Comparison of ENCODE assay signal across 9 cellular contexts in genomic region chr16:5056347-5056746, GRCh38. TPM values are rescaled to one million over a fixed set of nuclear protein-coding genes. Genes with fewer than 3 reads are reported as not detected.
DNase-seq lines count a peak whose midpoint lies in the region; ATAC-seq, FAIRE-seq and TF ChIP-seq lines count a peak whose summit lies in the region.
"Had no signal": no experiment of that assay in that cellular context is flagged by ENCODE, and none has a peak within 500 bp of the region (broad histone marks: within the 10 kb centered on the region; RNA-seq: fewer than 3 reads in every experiment).

No MANE protein-coding gene starts in this region.

- CTCF ChIA-PET in HepG2 (lab: Yijun Ruan, JAX; ENCODE audit: low intra/inter-chr PET ratio, low total read pairs): interaction anchor here (1.2 to 1.9 kb wide), 4 partner anchors 28 to 434 kb away, joined by 3 to 5 read pairs (median 4); no protein-coding TSS in a partner anchor

- 7% methylated on average over 11 of the region's 11 CpGs for WGBS in HepG2 (ENCODE audit: low lambda C conversion rate)

- no TSS peak for BruUV-seq in HepG2 (replicated peaks; lab: Mats Ljungman, UMichigan)

- no peaks in the 10 kb centered on the region for H3K9me3 Mint-ChIP-seq in activated T-helper 17 cell treated with anti-CD3 and anti-CD28 coated beads, Interleukin-2, amount 50 U/mL, for 72 hours
- H3K9me3 Mint-ChIP-seq: activated naive CD4-positive, alpha-beta T cell treated with anti-CD3 and anti-CD28 coated beads, Interleukin-2, amount 50 U/mL, for 24 hours had no signal

- no peak overlapping the region for H3K4me3 ChIP-seq in HepG2 (replicated peaks in 1 of 3; ENCODE audit: insufficient read depth in 1 of 3, low read depth in 2 of 3, low read length in 3 of 3)

- peak; percentile 46 to 66 for ATAC-seq in activated CD4-positive, CD25-positive, alpha-beta regulatory T cell treated with anti-CD3 and anti-CD28 coated beads, Interleukin-2, amount 50 U/mL, for 24 hours
- ATAC-seq in activated T-helper 17 cell treated with anti-CD3 and anti-CD28 coated beads, Interleukin-2, amount 50 U/mL, for 72 hours (replicated peaks): peak; percentile 65
- ATAC-seq in HepG2 (peak; percentile 89), GM21723 (IDR thresholded peaks at IDR 0.05; ENCODE audit: unreplicated experiment) (no peak), GM19397 (IDR thresholded peaks at IDR 0.05; ENCODE audit: unreplicated experiment) (no peak)

- in situ Hi-C loops in HepG2 (cut with HindIII; ENCODE audit: extremely low pct_ligation_motif_present, low pct_unique_long_range_greater_than_20kb): no loop called here

- TF ChIP-seq POLR2A in HepG2 (IDR thresholded peaks at IDR 0.05; ENCODE audit: insufficient read depth in 1 of 2, low read depth in 2 of 2, low read length in 2 of 2): no peak

- no peaks in the 10 kb centered on the region for H3K9me3 ChIP-seq in HepG2 (ENCODE audit: low read length)

- DNase-seq in activated CD4-positive, CD25-positive, alpha-beta regulatory T cell (lab: John Stamatoyannopoulos, UW): no peak
- DNase-seq in NCI-H146 treated with DMSO at 0.1 percent for 48 hours (lab: John Stamatoyannopoulos, UW; ENCODE audit: unreplicated experiment): peak; percentile 10
- DNase-seq in HepG2 (ENCODE audit: low spot score): peak; percentile 65
- no peak for DNase-seq in inferior parietal cortex (ENCODE audit: extremely low spot score)

- no peaks in the 10 kb centered on the region for H4K20me1 ChIP-seq in HepG2 (ENCODE audit: insufficient read depth, low read length)

- 0 out of 2 replicates have a peak, but pooled peaks cover 5% of the 10 kb centered on the region for H3K4me1 ChIP-seq in HepG2 (ENCODE audit: insufficient read depth, low read length)

- H3K27ac Mint-ChIP-seq in activated T-helper 17 cell treated with anti-CD3 and anti-CD28 coated beads, Interleukin-2, amount 50 U/mL, for 72 hours: no peak overlapping the region
- H3K27ac Mint-ChIP-seq: activated naive CD4-positive, alpha-beta T cell treated with anti-CD3 and anti-CD28 coated beads, Interleukin-2, amount 50 U/mL, for 24 hours had no signal

- intact Hi-C loops in HepG2 (cut with micrococcal nuclease; ENCODE audit: unreplicated experiment): loop anchor here (1.0 to 2.0 kb wide), 3 partner anchors 20 to 36 kb away; no protein-coding TSS in a partner anchor

- H3K4me1 Mint-ChIP-seq in activated T-helper 17 cell treated with anti-CD3 and anti-CD28 coated beads, Interleukin-2, amount 50 U/mL, for 72 hours: no peaks in the 10 kb centered on the region
- H3K4me1 Mint-ChIP-seq: activated naive CD4-positive, alpha-beta T cell treated with anti-CD3 and anti-CD28 coated beads, Interleukin-2, amount 50 U/mL, for 24 hours had no signal

- no peak overlapping the region for H2AFZ ChIP-seq in HepG2 (ENCODE audit: low read length)

- no peak for TF ChIP-seq EP300 in HepG2 (IDR thresholded peaks at IDR 0.05; ENCODE audit: low read depth in 2 of 2, low read length in 2 of 2)
- TF ChIP-seq EP300 in HepG2 (CRISPR knock-in tag; IDR thresholded peaks at IDR 0.05; ENCODE audit: borderline replicate concordance): no peak

- H3K36me3 Mint-ChIP-seq in activated T-helper 17 cell treated with anti-CD3 and anti-CD28 coated beads, Interleukin-2, amount 50 U/mL, for 72 hours (ENCODE audit: low read depth): no peaks in the 10 kb centered on the region
- H3K36me3 Mint-ChIP-seq: activated naive CD4-positive, alpha-beta T cell treated with anti-CD3 and anti-CD28 coated beads, Interleukin-2, amount 50 U/mL, for 24 hours had no signal

- TF ChIP-seq RAD21 in HepG2 (CRISPR knock-in tag; IDR thresholded peaks at IDR 0.05): peak; percentile 87

- H3K27me3 ChIP-seq in HepG2 (ENCODE audit: control insufficient read depth in 1 of 2, insufficient read depth in 2 of 2, low read length in 2 of 2): peaks cover 0 to 2% of the 10 kb centered on the region in 2 experiments; a peak in 1 of 5 replicates

- H3K27me3 Mint-ChIP-seq in activated T-helper 17 cell treated with anti-CD3 and anti-CD28 coated beads, Interleukin-2, amount 50 U/mL, for 72 hours: no peaks in the 10 kb centered on the region
- H3K27me3 Mint-ChIP-seq: activated naive CD4-positive, alpha-beta T cell treated with anti-CD3 and anti-CD28 coated beads, Interleukin-2, amount 50 U/mL, for 24 hours had no signal

- no peaks in the 10 kb centered on the region for H3K36me3 ChIP-seq in HepG2 (replicated peaks in 1 of 2; ENCODE audit: control insufficient read depth in 1 of 2, insufficient read depth in 2 of 2, low read length in 2 of 2)

- H3K4me3 Mint-ChIP-seq in activated T-helper 17 cell treated with anti-CD3 and anti-CD28 coated beads, Interleukin-2, amount 50 U/mL, for 72 hours: no peak overlapping the region
- H3K4me3 Mint-ChIP-seq: activated naive CD4-positive, alpha-beta T cell treated with anti-CD3 and anti-CD28 coated beads, Interleukin-2, amount 50 U/mL, for 24 hours had no signal

- no peaks in the 10 kb centered on the region for H3K79me2 ChIP-seq in HepG2 (ENCODE audit: insufficient read depth, low read length)

- no peak overlapping the region for H3K4me2 ChIP-seq in HepG2 (ENCODE audit: low read depth, low read length)

- POLR2A ChIA-PET in HepG2 (lab: Yijun Ruan, JAX): no interaction called here

- H3K9ac ChIP-seq in HepG2 (ENCODE audit: insufficient read depth, low read depth, low read length): no peak overlapping the region

- peak; percentile 90 for TF ChIP-seq CTCF in HepG2 (CRISPR knock-in tag; IDR thresholded peaks at IDR 0.05)

- peak; percentile 92 for FAIRE-seq in HepG2 (lab: Jason Lieb, UNC)

- H3K27ac ChIP-seq in HepG2 (ENCODE audit: extremely low read length, insufficient read depth, low read length): no peak overlapping the region

RNA-seq across cellular contexts. Expression of gene C16orf89, which starts 9.4 kb away (rescaled TPM):
- not detected for total RNA-seq in activated T-helper 17 cell treated with anti-CD3 and anti-CD28 coated beads, Interleukin-2, amount 50 U/mL, for 72 hours
- 0.97 and 1.9 TPM in 2 replicates for total RNA-seq in HepG2 (2016; rRNA removed; fragmentation: Illumina TruSeq; extraction: Trizol)
- 0.61 and 0.79 TPM in 2 replicates for total RNA-seq in HepG2 (2016; cell fraction: cytosol; rRNA removed; fragmentation: Illumina TruSeq; extraction: Trizol; ENCODE audit: low read depth)
- total RNA-seq in HepG2 (2016; cell fraction: insoluble cytoplasmic fraction; rRNA removed; fragmentation: Illumina TruSeq; extraction: Trizol): 0.45 and 1.1 TPM in 2 replicates
- 0.76 and 1.0 TPM in 2 replicates for total RNA-seq in HepG2 (2016; cell fraction: membrane; rRNA removed; fragmentation: Illumina TruSeq; extraction: Trizol)
- 0.72 and 0.78 TPM in 2 replicates for total RNA-seq in HepG2 (2016; cell fraction: nucleus; rRNA removed; fragmentation: Illumina TruSeq; extraction: Trizol)
- polyA plus RNA-seq in HepG2 (2011; rRNA removed): 2.8 and 3.4 TPM in 2 replicates
- polyA plus RNA-seq in HepG2 (2011; cell fraction: cytosol; rRNA removed): 2.8 TPM in 2 replicates
- polyA plus RNA-seq in HepG2 (2011; cell fraction: nucleus; rRNA removed): 1.3 and 1.4 TPM in 2 replicates
- polyA plus RNA-seq in HepG2 (2012): 1.7 and 2.7 TPM in 2 replicates
- polyA plus RNA-seq in HepG2 (2016; cell fraction: cytosol; fragmentation: Illumina TruSeq; extraction: Trizol; ENCODE audit: low read depth): 0.58 and 0.68 TPM in 2 replicates
- polyA plus RNA-seq in HepG2 (2016; cell fraction: insoluble cytoplasmic fraction; fragmentation: Illumina TruSeq; extraction: Trizol; ENCODE audit: low read depth): 0.85 and 1.2 TPM in 2 replicates
- polyA plus RNA-seq in HepG2 (2016; cell fraction: membrane; fragmentation: Illumina TruSeq; extraction: Trizol; ENCODE audit: low read depth): 0.71 and 0.81 TPM in 2 replicates
- 1.4 and 2.1 TPM in 2 replicates for polyA plus RNA-seq in HepG2 (2016; cell fraction: nucleus; fragmentation: Illumina TruSeq; extraction: Trizol; ENCODE audit: insufficient read depth, low read depth)
- polyA minus RNA-seq in HepG2 (2011; rRNA and poly(A)+ RNA removed; ENCODE audit: low replicate concordance): 1.0 TPM in 1 of 2 replicates, not detected in the other
- 0.89 and 1.1 TPM in 2 replicates for polyA minus RNA-seq in HepG2 (2011; cell fraction: cytosol; rRNA and poly(A)+ RNA removed)
- polyA minus RNA-seq in HepG2 (2011; cell fraction: nucleus; rRNA and poly(A)+ RNA removed): 0.50 and 0.90 TPM in 2 replicates

RNA-seq across cellular contexts. Expression of gene ALG1, which starts 15.3 kb away (rescaled TPM):
- total RNA-seq in activated T-helper 17 cell treated with anti-CD3 and anti-CD28 coated beads, Interleukin-2, amount 50 U/mL, for 72 hours: 10 to 100 TPM; 15.1 to 38.1 TPM
- 39.6 and 75.6 TPM in 2 replicates for total RNA-seq in HepG2 (2016; rRNA removed; fragmentation: Illumina TruSeq; extraction: Trizol)
- 7.6 and 8.9 TPM in 2 replicates for total RNA-seq in HepG2 (2016; cell fraction: cytosol; rRNA removed; fragmentation: Illumina TruSeq; extraction: Trizol; ENCODE audit: low read depth)
- total RNA-seq in HepG2 (2016; cell fraction: insoluble cytoplasmic fraction; rRNA removed; fragmentation: Illumina TruSeq; extraction: Trizol): 38.5 and 76.0 TPM in 2 replicates
- total RNA-seq in HepG2 (2016; cell fraction: membrane; rRNA removed; fragmentation: Illumina TruSeq; extraction: Trizol): 14.3 and 16.3 TPM in 2 replicates
- 78.0 and 84.8 TPM in 2 replicates for total RNA-seq in HepG2 (2016; cell fraction: nucleus; rRNA removed; fragmentation: Illumina TruSeq; extraction: Trizol)
- polyA plus RNA-seq in HepG2 (2011; rRNA removed): 43.3 and 51.5 TPM in 2 replicates
- 46.0 and 52.0 TPM in 2 replicates for polyA plus RNA-seq in HepG2 (2011; cell fraction: cytosol; rRNA removed)
- polyA plus RNA-seq in HepG2 (2011; cell fraction: nucleus; rRNA removed): 37.8 and 40.2 TPM in 2 replicates
- polyA plus RNA-seq in HepG2 (2012): 25.7 and 31.5 TPM in 2 replicates
- 6.3 and 6.5 TPM in 2 replicates for polyA plus RNA-seq in HepG2 (2016; cell fraction: cytosol; fragmentation: Illumina TruSeq; extraction: Trizol; ENCODE audit: low read depth)
- 36.3 and 37.9 TPM in 2 replicates for polyA plus RNA-seq in HepG2 (2016; cell fraction: insoluble cytoplasmic fraction; fragmentation: Illumina TruSeq; extraction: Trizol; ENCODE audit: low read depth)
- 10.1 and 11.8 TPM in 2 replicates for polyA plus RNA-seq in HepG2 (2016; cell fraction: membrane; fragmentation: Illumina TruSeq; extraction: Trizol; ENCODE audit: low read depth)
- polyA plus RNA-seq in HepG2 (2016; cell fraction: nucleus; fragmentation: Illumina TruSeq; extraction: Trizol; ENCODE audit: insufficient read depth, low read depth): 104 and 109 TPM in 2 replicates
- 135 and 161 TPM in 2 replicates for polyA minus RNA-seq in HepG2 (2011; rRNA and poly(A)+ RNA removed; ENCODE audit: low replicate concordance)
- 28.6 and 36.3 TPM in 2 replicates for polyA minus RNA-seq in HepG2 (2011; cell fraction: cytosol; rRNA and poly(A)+ RNA removed)
- polyA minus RNA-seq in HepG2 (2011; cell fraction: nucleus; rRNA and poly(A)+ RNA removed): 50.0 and 65.8 TPM in 2 replicates

RNA-seq across cellular contexts. Expression of gene NAGPA, which starts 22.6 kb away (rescaled TPM):
- 10 to 100 TPM in 1 of 2 donors, 1 to 10 TPM in 1; 8.5 to 18.6 TPM for total RNA-seq in activated T-helper 17 cell treated with anti-CD3 and anti-CD28 coated beads, Interleukin-2, amount 50 U/mL, for 72 hours
- 29.8 and 60.3 TPM in 2 replicates for total RNA-seq in HepG2 (2016; rRNA removed; fragmentation: Illumina TruSeq; extraction: Trizol)
- total RNA-seq in HepG2 (2016; cell fraction: cytosol; rRNA removed; fragmentation: Illumina TruSeq; extraction: Trizol; ENCODE audit: low read depth): 10.2 and 12.2 TPM in 2 replicates
- total RNA-seq in HepG2 (2016; cell fraction: insoluble cytoplasmic fraction; rRNA removed; fragmentation: Illumina TruSeq; extraction: Trizol): 25.3 and 59.7 TPM in 2 replicates
- 19.0 and 22.6 TPM in 2 replicates for total RNA-seq in HepG2 (2016; cell fraction: membrane; rRNA removed; fragmentation: Illumina TruSeq; extraction: Trizol)
- total RNA-seq in HepG2 (2016; cell fraction: nucleus; rRNA removed; fragmentation: Illumina TruSeq; extraction: Trizol): 58.3 and 69.4 TPM in 2 replicates
- polyA plus RNA-seq in HepG2 (2011; rRNA removed): 27.1 and 31.6 TPM in 2 replicates
- 28.0 and 43.3 TPM in 2 replicates for polyA plus RNA-seq in HepG2 (2011; cell fraction: cytosol; rRNA removed)
- polyA plus RNA-seq in HepG2 (2011; cell fraction: nucleus; rRNA removed): 119 and 135 TPM in 2 replicates
- 20.6 and 22.0 TPM in 2 replicates for polyA plus RNA-seq in HepG2 (2012)
- 7.6 and 9.3 TPM in 2 replicates for polyA plus RNA-seq in HepG2 (2016; cell fraction: cytosol; fragmentation: Illumina TruSeq; extraction: Trizol; ENCODE audit: low read depth)
- 24.9 and 27.9 TPM in 2 replicates for polyA plus RNA-seq in HepG2 (2016; cell fraction: insoluble cytoplasmic fraction; fragmentation: Illumina TruSeq; extraction: Trizol; ENCODE audit: low read depth)
- 15.1 and 16.1 TPM in 2 replicates for polyA plus RNA-seq in HepG2 (2016; cell fraction: membrane; fragmentation: Illumina TruSeq; extraction: Trizol; ENCODE audit: low read depth)
- 111 and 120 TPM in 2 replicates for polyA plus RNA-seq in HepG2 (2016; cell fraction: nucleus; fragmentation: Illumina TruSeq; extraction: Trizol; ENCODE audit: insufficient read depth, low read depth)
- polyA minus RNA-seq in HepG2 (2011; rRNA and poly(A)+ RNA removed; ENCODE audit: low replicate concordance): 13.4 and 91.3 TPM in 2 replicates
- 24.6 and 30.4 TPM in 2 replicates for polyA minus RNA-seq in HepG2 (2011; cell fraction: cytosol; rRNA and poly(A)+ RNA removed)
- 41.9 and 43.5 TPM in 2 replicates for polyA minus RNA-seq in HepG2 (2011; cell fraction: nucleus; rRNA and poly(A)+ RNA removed)

RNA-seq across cellular contexts. Expression of gene EEF2KMT, which starts 41.2 kb away (rescaled TPM):
- 10 to 100 TPM in 1 of 2 donors, 1 to 10 TPM in 1; 7.3 to 11.7 TPM for total RNA-seq in activated T-helper 17 cell treated with anti-CD3 and anti-CD28 coated beads, Interleukin-2, amount 50 U/mL, for 72 hours
- 26.9 and 33.3 TPM in 2 replicates for total RNA-seq in HepG2 (2016; rRNA removed; fragmentation: Illumina TruSeq; extraction: Trizol)
- total RNA-seq in HepG2 (2016; cell fraction: cytosol; rRNA removed; fragmentation: Illumina TruSeq; extraction: Trizol; ENCODE audit: low read depth): 23.3 and 24.2 TPM in 2 replicates
- total RNA-seq in HepG2 (2016; cell fraction: insoluble cytoplasmic fraction; rRNA removed; fragmentation: Illumina TruSeq; extraction: Trizol): 26.7 and 30.7 TPM in 2 replicates
- 31.8 and 38.4 TPM in 2 replicates for total RNA-seq in HepG2 (2016; cell fraction: membrane; rRNA removed; fragmentation: Illumina TruSeq; extraction: Trizol)
- total RNA-seq in HepG2 (2016; cell fraction: nucleus; rRNA removed; fragmentation: Illumina TruSeq; extraction: Trizol): 15.9 and 16.1 TPM in 2 replicates
- 10.7 and 16.4 TPM in 2 replicates for polyA plus RNA-seq in HepG2 (2011; rRNA removed)
- 8.7 and 11.7 TPM in 2 replicates for polyA plus RNA-seq in HepG2 (2011; cell fraction: cytosol; rRNA removed)
- 16.8 and 18.0 TPM in 2 replicates for polyA plus RNA-seq in HepG2 (2011; cell fraction: nucleus; rRNA removed)
- 14.7 and 16.8 TPM in 2 replicates for polyA plus RNA-seq in HepG2 (2012)
- polyA plus RNA-seq in HepG2 (2016; cell fraction: cytosol; fragmentation: Illumina TruSeq; extraction: Trizol; ENCODE audit: low read depth): 29.8 and 33.9 TPM in 2 replicates
- 34.1 and 37.4 TPM in 2 replicates for polyA plus RNA-seq in HepG2 (2016; cell fraction: insoluble cytoplasmic fraction; fragmentation: Illumina TruSeq; extraction: Trizol; ENCODE audit: low read depth)
- 33.8 and 34.3 TPM in 2 replicates for polyA plus RNA-seq in HepG2 (2016; cell fraction: membrane; fragmentation: Illumina TruSeq; extraction: Trizol; ENCODE audit: low read depth)
- 21.5 and 26.9 TPM in 2 replicates for polyA plus RNA-seq in HepG2 (2016; cell fraction: nucleus; fragmentation: Illumina TruSeq; extraction: Trizol; ENCODE audit: insufficient read depth, low read depth)
- 20.0 and 23.0 TPM in 2 replicates for polyA minus RNA-seq in HepG2 (2011; rRNA and poly(A)+ RNA removed; ENCODE audit: low replicate concordance)
- 6.0 and 6.5 TPM in 2 replicates for polyA minus RNA-seq in HepG2 (2011; cell fraction: cytosol; rRNA and poly(A)+ RNA removed)
- 10.3 and 11.7 TPM in 2 replicates for polyA minus RNA-seq in HepG2 (2011; cell fraction: nucleus; rRNA and poly(A)+ RNA removed)

Comparison
In these comparisons a context has a peak if more than half of its experiments do, and no peak if none do; other contexts are left out.
1. ATAC-seq: peak in activated CD4-positive, CD25-positive, alpha-beta regulatory T cell treated with anti-CD3 and anti-CD28 coated beads, Interleukin-2, amount 50 U/mL, for 24 hours (2 of 2), activated T-helper 17 cell treated with anti-CD3 and anti-CD28 coated beads, Interleukin-2, amount 50 U/mL, for 72 hours (single experiment) and HepG2 (single experiment); none in GM21723 (single experiment) and GM19397 (single experiment).
2. DNase-seq: peak in NCI-H146 treated with DMSO at 0.1 percent for 48 hours (single experiment) and HepG2 (single experiment); none in activated CD4-positive, CD25-positive, alpha-beta regulatory T cell (0 of 4) and inferior parietal cortex (single experiment).